In the genomic region with DNA sequence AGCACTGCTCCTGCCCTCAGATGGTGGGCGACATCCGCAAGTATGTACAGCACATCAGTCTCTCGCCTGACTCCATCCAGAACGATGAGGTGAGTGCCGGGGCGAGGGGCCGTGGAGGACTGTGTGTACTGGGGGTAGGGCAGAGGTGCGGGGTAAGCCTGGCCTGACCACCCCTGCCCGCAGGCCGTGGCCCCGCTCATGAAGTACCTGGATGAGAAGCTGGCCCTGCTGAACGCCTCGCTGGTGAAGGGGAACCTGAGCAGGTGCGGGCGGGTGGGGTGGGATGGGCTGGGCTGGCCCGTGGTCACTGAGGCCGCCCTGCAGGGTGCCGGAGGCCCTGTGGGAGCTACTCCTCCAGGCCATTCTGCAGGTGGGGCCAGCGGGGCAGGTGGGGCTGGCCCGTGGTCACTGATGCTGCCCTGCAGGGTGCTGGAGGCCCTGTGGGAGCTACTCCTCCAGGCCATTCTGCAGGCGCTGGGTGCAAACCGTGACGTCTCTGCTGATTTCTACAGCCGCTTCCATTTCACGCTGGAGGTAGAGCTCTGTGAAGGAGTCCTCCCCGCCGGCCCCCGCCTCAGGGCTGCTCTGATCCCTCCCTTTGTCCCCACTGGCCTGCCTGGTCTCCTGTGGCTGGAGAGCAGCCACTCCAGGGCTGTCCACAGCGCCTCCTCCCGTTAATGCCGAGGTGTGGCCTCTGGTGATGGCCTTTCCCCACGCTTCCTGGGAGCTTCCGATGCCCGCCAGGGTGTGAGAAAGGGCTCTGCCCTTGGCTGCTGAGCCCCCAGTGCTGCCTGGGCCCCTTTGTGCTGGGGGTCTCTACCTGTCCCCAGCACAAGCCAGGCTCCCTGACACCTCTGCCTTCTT, we compare ENCODE assay signal across 18 cellular contexts. TPM values are rescaled to one million over a fixed set of nuclear protein-coding genes. Genes with fewer than 3 reads are reported as not detected.
DNase-seq lines count a peak whose midpoint lies in the region; ATAC-seq and TF ChIP-seq lines count a peak whose summit lies in the region.
"Had no signal": no experiment of that assay in that cellular context is flagged by ENCODE, and none has a peak within 500 bp of the region (broad histone marks: within the 10 kb centered on the region; RNA-seq: fewer than 3 reads in every experiment).

No MANE protein-coding gene starts in this region.

- H3K36me3 ChIP-seq in HCT116 (ENCODE audit: control insufficient read depth in 1 of 2, insufficient read depth in 2 of 2, low read length in 2 of 2), result peaks cover 0 to 9% of the 10 kb centered on the region in 2 experiments; a peak in 1 of 4 replicates
- H3K36me3 ChIP-seq in SK-N-SH (replicated peaks in 1 of 2; ENCODE audit: control insufficient read depth in 1 of 2, insufficient read depth in 2 of 2, low read length in 1 of 2), result peaks cover 0 to 19% of the 10 kb centered on the region in 2 experiments

- H3K4me3 ChIP-seq in HCT116 (replicated peaks in 1 of 2; ENCODE audit: low read depth in 1 of 2, low read length in 2 of 2) (no peak overlapping the region), SK-N-SH (ENCODE audit: low read depth in 2 of 2, low read length in 1 of 2) (no peak overlapping the region)
- H3K4me3 ChIP-seq: body of pancreas, hepatocyte had no signal

- H3K27ac ChIP-seq in HCT116 (ENCODE audit: low read depth, low read length) (no peak overlapping the region), SK-N-SH (ENCODE audit: low read depth in 2 of 2, low read length in 1 of 2) (no peak overlapping the region), foreskin keratinocyte (no peak overlapping the region)
- H3K27ac ChIP-seq: body of pancreas, hepatocyte had no signal

- in situ Hi-C loops in ACHN (cut with HindIII; ENCODE audit: low pct_ligation_motif_present, low pct_unique_long_range_greater_than_20kb, low sequenced_read_pairs), result no loop called here

- peaks cover 17% of the 10 kb centered on the region for H3K79me2 ChIP-seq in HCT116 (ENCODE audit: insufficient read depth, low read length)
- peaks cover 18% of the 10 kb centered on the region; the same call in 1 of the 2 replicates for H3K79me2 ChIP-seq in SK-N-SH (ENCODE audit: insufficient read depth)

- H3K9me2 ChIP-seq in HCT116 (ENCODE audit: insufficient read depth) (no peaks in the 10 kb centered on the region), SK-N-SH (no peaks in the 10 kb centered on the region)

- H2AFZ ChIP-seq in HCT116 (ENCODE audit: low read depth, low read length, poor library complexity, severe bottlenecking), result no peak overlapping the region
- no peak overlapping the region for H2AFZ ChIP-seq in SK-N-SH (ENCODE audit: low read depth)
- H2AFZ ChIP-seq: hepatocyte had no signal

- no TSS peak for BruUV-seq in HCT116 (replicated peaks; lab: Mats Ljungman, UMichigan)

- intact Hi-C loops in HCT116 (cut with micrococcal nuclease), result no loop called here
- intact Hi-C loops in posterior cingulate gyrus (cut with DNase I), result no loop called here

- H4K20me1 ChIP-seq in HCT116 (ENCODE audit: insufficient read depth), result no peaks in the 10 kb centered on the region
- H4K20me1 ChIP-seq in SK-N-SH (ENCODE audit: insufficient read depth), result no peaks in the 10 kb centered on the region

- no peak for TF ChIP-seq EP300 in SK-N-SH (IDR thresholded peaks at IDR 0.05; ENCODE audit: borderline replicate concordance in 1 of 2, low read depth in 1 of 2, low read length in 1 of 2)

- no peaks in the 10 kb centered on the region for H3K27me3 ChIP-seq in HCT116 (ENCODE audit: insufficient read depth, low read length)
- H3K27me3 ChIP-seq in SK-N-SH (ENCODE audit: insufficient read depth), result peaks cover 2% of the 10 kb centered on the region; the same call in 1 of the 2 replicates
- H3K27me3 ChIP-seq in foreskin keratinocyte, result peaks cover 8% of the 10 kb centered on the region
- H3K27me3 ChIP-seq: body of pancreas, hepatocyte had no signal

- POLR2A ChIA-PET in HCT116 (lab: Charles Lee), result no interaction called here
- POLR2A ChIA-PET in SK-N-SH (lab: Yijun Ruan, JAX), result no interaction called here

- ATAC-seq in HCT116, result no peak
- ATAC-seq in foreskin keratinocyte, result no peak
- ATAC-seq in left lobe of liver, result no peak
- ATAC-seq: activated CD4-positive, alpha-beta T cell treated with anti-CD3 and anti-CD28 coated beads for 36 hours; body of pancreas; right cardiac atrium; Right ventricle myocardium inferior had no signal

- DNase-seq in ACHN (peak; percentile 28), HCT116 (ENCODE audit: low read depth, low spot score) (no peak), SK-N-SH (peak; percentile 64), foreskin keratinocyte (no peak), left lobe of liver (ENCODE audit: low spot score) (no peak), posterior cingulate gyrus (no peak), GOT3 (lab: John Stamatoyannopoulos, UW) (no peak), NCI-H2196 (lab: John Stamatoyannopoulos, UW; ENCODE audit: unreplicated experiment) (no peak)
- DNase-seq: activated CD4-positive, alpha-beta T cell treated with anti-CD3 and anti-CD28 coated beads for 36 hours; activated CD8-positive, alpha-beta memory T cell treated with anti-CD3 and anti-CD28 coated beads, Interleukin-2, amount 50 U/mL, for 4 hours; body of pancreas; kidney glomerular epithelial cell; NCI-H2081; substantia nigra; T-helper 9 cell had no signal

- TF ChIP-seq CTCF in HCT116 (IDR thresholded peaks at IDR 0.05 in 2 of 3, conservative IDR thresholded peaks at IDR 0.05 in 1 of 3; ENCODE audit: borderline replicate concordance in 1 of 3, insufficient read depth in 1 of 3, low read depth in 2 of 3, low read length in 2 of 3) (peak in 2 of 3 experiments; percentile 15 to 21; a peak in 1 of 6 replicates), SK-N-SH (IDR thresholded peaks at IDR 0.05) (peak; percentile 39), foreskin keratinocyte (conservative IDR thresholded peaks at IDR 0.05) (peak; percentile 43)

- no peaks in the 10 kb centered on the region for H3K9me3 ChIP-seq in HCT116 (ENCODE audit: control insufficient read depth in 1 of 2, insufficient read depth in 1 of 2, low read depth in 1 of 2, low read length in 2 of 2)
- no peaks in the 10 kb centered on the region for H3K9me3 ChIP-seq in SK-N-SH
- H3K9me3 ChIP-seq: body of pancreas had no signal

- TF ChIP-seq POLR2A in HCT116 (IDR thresholded peaks at IDR 0.05; ENCODE audit: borderline replicate concordance, extremely low read depth, insufficient read depth, insufficient read length), result no peak

- no peaks in the 10 kb centered on the region for H3F3A ChIP-seq in SK-N-SH (replicated peaks; ENCODE audit: insufficient read depth)

- H3K4me2 ChIP-seq in HCT116 (ENCODE audit: low read length) (no peak overlapping the region), SK-N-SH (no peak overlapping the region)
- H3K4me2 ChIP-seq: hepatocyte had no signal

- H3K4me1 ChIP-seq in HCT116 (ENCODE audit: control insufficient read depth in 1 of 2, insufficient read depth in 2 of 2, low read length in 2 of 2), result peaks cover 12 to 26% of the 10 kb centered on the region in 2 experiments
- H3K4me1 ChIP-seq in SK-N-SH (ENCODE audit: control insufficient read depth in 1 of 2, insufficient read depth in 2 of 2, low read depth in 1 of 2, low read length in 1 of 2), result peaks cover 0 to 29% of the 10 kb centered on the region in 2 experiments; a peak in 1 of 4 replicates
- peaks cover 4% of the 10 kb centered on the region for H3K4me1 ChIP-seq in foreskin keratinocyte

- TF ChIP-seq RAD21 in HCT116 (IDR thresholded peaks at IDR 0.05; ENCODE audit: low read depth) (no peak), SK-N-SH (IDR thresholded peaks at IDR 0.05; ENCODE audit: low read length) (no peak)

- CTCF ChIA-PET in HCT116 (lab: Charles Lee), result no interaction called here
- CTCF ChIA-PET in SK-N-SH (lab: Yijun Ruan, JAX), result interaction anchor here (0.6 to 2.7 kb wide), 11 partner anchors 9 to 86 kb away, joined by 3 to 16 read pairs (median 4); no protein-coding TSS in a partner anchor

- no peak overlapping the region for H3K9ac ChIP-seq in HCT116 (ENCODE audit: low read length)
- H3K9ac ChIP-seq in SK-N-SH, result no peak overlapping the region

- WGBS in SK-N-SH (ENCODE audit: low lambda C conversion rate), result 58% methylated on average over 14 of the region's 34 CpGs

- RAD21 ChIA-PET in HCT116 (lab: Charles Lee; ENCODE audit: low non-redundant PET in 1 of 2, low total read pairs in 2 of 2, uncharacterized antibody in 2 of 2, unreplicated experiment in 2 of 2), result no interaction called here

TF ChIP-seq in HCT116, 20 proteins besides CTCF, POLR2A, EP300 and RAD21 (continues in another document):
- TF ChIP-seq EZH2 (IDR thresholded peaks at IDR 0.05), result no peak
- no peak for TF ChIP-seq POLR2AphosphoS5 (IDR thresholded peaks at IDR 0.05; ENCODE audit: low read depth, low read length)

TF ChIP-seq in SK-N-SH, 30 proteins besides CTCF, POLR2A, EP300 and RAD21 (continues in another document):
- TF ChIP-seq MXI1 (IDR thresholded peaks at IDR 0.05; ENCODE audit: low read depth, low read length), result no peak
- TF ChIP-seq NRF1 (IDR thresholded peaks at IDR 0.05; ENCODE audit: low read depth, low read length), result no peak
- TF ChIP-seq TEAD4 (IDR thresholded peaks at IDR 0.05; ENCODE audit: borderline replicate concordance, insufficient read depth), result no peak

RNA-seq across cellular contexts. Expression of gene TSR3, which starts 5.0 kb away (rescaled TPM):
- total RNA-seq in HCT116 (2021; ENCODE audit: unreplicated experiment), result 52.7 TPM
- polyA plus RNA-seq in HCT116 (2012), result 40.4 and 42.8 TPM in 2 replicates
- polyA plus RNA-seq in SK-N-SH (2012; rRNA removed), result 67.6 and 87.3 TPM in 2 replicates
- polyA plus RNA-seq in SK-N-SH (2012; cell fraction: cytosol; rRNA removed), result 57.7 and 71.3 TPM in 2 replicates
- polyA plus RNA-seq in SK-N-SH (2012; cell fraction: nucleus; rRNA removed), result 44.6 and 53.0 TPM in 2 replicates
- total RNA-seq in foreskin keratinocyte, result 73.7 and 80.1 TPM in 2 replicates
- 117 and 119 TPM in 2 replicates for polyA plus RNA-seq in foreskin keratinocyte
- total RNA-seq in left lobe of liver, result 32.5 TPM

RNA-seq across cellular contexts. Expression of gene GNPTG, which starts 5.1 kb away (rescaled TPM):
- total RNA-seq in HCT116 (2021; ENCODE audit: unreplicated experiment), result 35.2 TPM
- polyA plus RNA-seq in HCT116 (2012), result 31.4 and 34.6 TPM in 2 replicates
- 113 and 114 TPM in 2 replicates for polyA plus RNA-seq in SK-N-SH (2012; rRNA removed)
- polyA plus RNA-seq in SK-N-SH (2012; cell fraction: cytosol; rRNA removed), result 53.9 and 77.4 TPM in 2 replicates
- polyA plus RNA-seq in SK-N-SH (2012; cell fraction: nucleus; rRNA removed), result 170 and 246 TPM in 2 replicates
- 18.8 and 21.6 TPM in 2 replicates for total RNA-seq in foreskin keratinocyte
- 34.1 and 40.3 TPM in 2 replicates for polyA plus RNA-seq in foreskin keratinocyte
- total RNA-seq in left lobe of liver, result 58.3 TPM

RNA-seq across cellular contexts. Expression of gene BAIAP3, which starts 13.2 kb away (rescaled TPM):
- 44.7 TPM for total RNA-seq in HCT116 (2021; ENCODE audit: unreplicated experiment)
- 37.2 and 44.8 TPM in 2 replicates for polyA plus RNA-seq in HCT116 (2012)
- 1.1 and 2.0 TPM in 2 replicates for polyA plus RNA-seq in SK-N-SH (2012; rRNA removed)
- polyA plus RNA-seq in SK-N-SH (2012; cell fraction: cytosol; rRNA removed), result 0.13 and 0.58 TPM in 2 replicates
- polyA plus RNA-seq in SK-N-SH (2012; cell fraction: nucleus; rRNA removed), result 8.2 and 12.4 TPM in 2 replicates
- total RNA-seq in foreskin keratinocyte, result 0.07 and 0.27 TPM in 2 replicates
- 0.04 and 0.08 TPM in 2 replicates for polyA plus RNA-seq in foreskin keratinocyte
- 8.1 TPM for total RNA-seq in left lobe of liver

RNA-seq across cellular contexts. Expression of gene UBE2I, which starts 37.2 kb away (rescaled TPM):
- total RNA-seq in HCT116 (2021; ENCODE audit: unreplicated experiment), result 212 TPM
- polyA plus RNA-seq in HCT116 (2012), result 96.9 and 135 TPM in 2 replicates
- polyA plus RNA-seq in SK-N-SH (2012; rRNA removed), result 107 and 113 TPM in 2 replicates
- 126 and 141 TPM in 2 replicates for polyA plus RNA-seq in SK-N-SH (2012; cell fraction: cytosol; rRNA removed)
- 116 and 131 TPM in 2 replicates for polyA plus RNA-seq in SK-N-SH (2012; cell fraction: nucleus; rRNA removed)
- 76.7 and 101 TPM in 2 replicates for total RNA-seq in foreskin keratinocyte
- polyA plus RNA-seq in foreskin keratinocyte, result 155 and 172 TPM in 2 replicates
- total RNA-seq in left lobe of liver, result 28.0 TPM

Comparison
In these comparisons a context has a peak if more than half of its experiments do, and no peak if none do; other contexts are left out.
1. DNase-seq: peak in ACHN (single experiment) and SK-N-SH (single experiment); none in HCT116 (single experiment), foreskin keratinocyte (0 of 2), left lobe of liver (single experiment), posterior cingulate gyrus (0 of 10), GOT3 (single experiment) and NCI-H2196 (single experiment).
2. Peak in every context shown above with its lines, with median percentiles within 50 percentile points of each other: CTCF ChIP-seq.